1 cellular context compared by ENCODE assay signal in genomic region chr2:21754164-21754788, GRCh38.
TF ChIP-seq lines count a peak whose summit lies in the region.

No MANE protein-coding gene starts in this region.

TF ChIP-seq in SK-N-SH treated with all-trans-retinoic acid at 6 μM for 48 hours, 23 proteins besides CTCF, POLR2A, EP300 and RAD21 (continued from another document):
- TF ChIP-seq, protein P1, sequence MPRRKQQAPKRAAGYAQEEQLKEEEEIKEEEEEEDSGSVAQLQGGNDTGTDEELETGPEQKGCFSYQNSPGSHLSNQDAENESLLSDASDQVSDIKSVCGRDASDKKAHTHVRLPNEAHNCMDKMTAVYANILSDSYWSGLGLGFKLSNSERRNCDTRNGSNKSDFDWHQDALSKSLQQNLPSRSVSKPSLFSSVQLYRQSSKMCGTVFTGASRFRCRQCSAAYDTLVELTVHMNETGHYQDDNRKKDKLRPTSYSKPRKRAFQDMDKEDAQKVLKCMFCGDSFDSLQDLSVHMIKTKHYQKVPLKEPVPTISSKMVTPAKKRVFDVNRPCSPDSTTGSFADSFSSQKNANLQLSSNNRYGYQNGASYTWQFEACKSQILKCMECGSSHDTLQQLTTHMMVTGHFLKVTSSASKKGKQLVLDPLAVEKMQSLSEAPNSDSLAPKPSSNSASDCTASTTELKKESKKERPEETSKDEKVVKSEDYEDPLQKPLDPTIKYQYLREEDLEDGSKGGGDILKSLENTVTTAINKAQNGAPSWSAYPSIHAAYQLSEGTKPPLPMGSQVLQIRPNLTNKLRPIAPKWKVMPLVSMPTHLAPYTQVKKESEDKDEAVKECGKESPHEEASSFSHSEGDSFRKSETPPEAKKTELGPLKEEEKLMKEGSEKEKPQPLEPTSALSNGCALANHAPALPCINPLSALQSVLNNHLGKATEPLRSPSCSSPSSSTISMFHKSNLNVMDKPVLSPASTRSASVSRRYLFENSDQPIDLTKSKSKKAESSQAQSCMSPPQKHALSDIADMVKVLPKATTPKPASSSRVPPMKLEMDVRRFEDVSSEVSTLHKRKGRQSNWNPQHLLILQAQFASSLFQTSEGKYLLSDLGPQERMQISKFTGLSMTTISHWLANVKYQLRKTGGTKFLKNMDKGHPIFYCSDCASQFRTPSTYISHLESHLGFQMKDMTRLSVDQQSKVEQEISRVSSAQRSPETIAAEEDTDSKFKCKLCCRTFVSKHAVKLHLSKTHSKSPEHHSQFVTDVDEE (CRISPR knock-in tag; IDR thresholded peaks at IDR 0.05) = no peak
- no peak for TF ChIP-seq OSR1 (CRISPR knock-in tag; IDR thresholded peaks at IDR 0.05)
- no peak for TF ChIP-seq ARNTL (CRISPR knock-in tag; IDR thresholded peaks at IDR 0.05; ENCODE audit: borderline replicate concordance, low read depth)
- no peak for TF ChIP-seq BACH2 (CRISPR knock-in tag; IDR thresholded peaks at IDR 0.05; ENCODE audit: borderline replicate concordance)
